26 cellular contexts compared by ENCODE assay signal in genomic region chr5:147701468-147701867, GRCh38.
"Had no signal": no experiment of that assay in that cellular context is flagged by ENCODE, and none has a peak within 500 bp of the region (broad histone marks: within the 10 kb centered on the region; RNA-seq: fewer than 3 reads in every experiment).

No MANE protein-coding gene starts in this region.

- H3K27ac ChIP-seq: adrenal gland, body of pancreas, colonic mucosa, epithelial cell of prostate, esophagus squamous epithelium, gastroesophageal sphincter, heart right ventricle, hepatocyte had no signal

- DNase-seq: activated CD4-positive, alpha-beta memory T cell treated with anti-CD3 and anti-CD28 coated beads for 36 hours; activated CD4-positive, alpha-beta T cell treated with anti-CD3 and anti-CD28 coated beads for 48 hours; activated CD4-positive, CD25-positive, alpha-beta regulatory T cell; activated CD8-positive, alpha-beta memory T cell treated with anti-CD3 and anti-CD28 coated beads, Interleukin-2, amount 10 ng/mL, durations not matched to agents 7 days and 5 days; activated CD8-positive, alpha-beta memory T cell treated with anti-CD3 and anti-CD28 coated beads, Interleukin-2, amount 50 U/mL, for 4 hours; activated CD8-positive, alpha-beta T cell treated with anti-CD3 and anti-CD28 coated beads, Interleukin-2, amount 10 ng/mL, durations not matched to agents 7 days and 5 days; activated effector memory CD4-positive, alpha-beta T cell treated with anti-CD3 and anti-CD28 coated beads, Interleukin-2, amount 50 U/mL, for 16 hours; activated naive CD4-positive, alpha-beta T cell treated with anti-CD3 and anti-CD28 coated beads for 36 hours; activated naive CD8-positive, alpha-beta T cell treated with anti-CD3 and anti-CD28 coated beads for 36 hours; activated naive CD8-positive, alpha-beta T cell treated with anti-CD3 and anti-CD28 coated beads, Interleukin-2, amount 50 U/mL, for 24 hours; activated T-cell treated with anti-CD3 and anti-CD28 coated beads, Interleukin-2, amount 50 U/mL, for 1 hour; activated T-cell treated with anti-CD3 and anti-CD28 coated beads, Interleukin-2, amount 50 U/mL, for 48 hours; adrenal gland; amygdala; aorta; body of pancreas; cerebellar nuclear complex; colonic mucosa; effector CD8-positive, alpha-beta T cell; esophagus squamous epithelium; foreskin melanocyte; heart right ventricle; T-helper 2 cell had no signal

- ATAC-seq: activated CD8-positive, alpha-beta memory T cell treated with anti-CD3 and anti-CD28 coated beads, Interleukin-2, amount 10 ng/mL, durations not matched to agents 7 days and 5 days; activated CD8-positive, alpha-beta T cell treated with anti-CD3 and anti-CD28 coated beads, Interleukin-2, amount 10 ng/mL, durations not matched to agents 7 days and 5 days; activated naive CD8-positive, alpha-beta T cell treated with anti-CD3 and anti-CD28 coated beads, Interleukin-2, amount 50 U/mL, for 24 hours; body of pancreas; gastroesophageal sphincter; heart right ventricle had no signal
